ENCODE assay signal across 11 cellular contexts in genomic region chr17:38743556-38744171, GRCh38. TPM values are rescaled to one million over a fixed set of nuclear protein-coding genes. Genes with fewer than 3 reads are reported as not detected.
DNase-seq lines count a peak whose midpoint lies in the region; ATAC-seq and TF ChIP-seq lines count a peak whose summit lies in the region.
"Had no signal": no experiment of that assay in that cellular context is flagged by ENCODE, and none has a peak within 500 bp of the region (broad histone marks: within the 10 kb centered on the region; RNA-seq: fewer than 3 reads in every experiment).

No MANE protein-coding gene starts in this region.

- no peak for TF ChIP-seq POLR2A in transverse colon (IDR thresholded peaks at IDR 0.05)

- H3K4me3 ChIP-seq in heart right ventricle (no peak overlapping the region), iPS-18a (ENCODE audit: low read length) (peak overlapping the region; percentile 22), transverse colon (no peak overlapping the region), MG63 (no peak overlapping the region)
- H3K4me3 ChIP-seq: tibial artery had no signal

- TF ChIP-seq CTCF in heart right ventricle (IDR thresholded peaks at IDR 0.05): no peak
- TF ChIP-seq CTCF in transverse colon (IDR thresholded peaks at IDR 0.05): no peak

- peaks cover 12 to 73% (median 60%) of the 10 kb centered on the region in 9 donors for H3K4me1 ChIP-seq in heart right ventricle
- peaks cover 29% of the 10 kb centered on the region for H3K4me1 ChIP-seq in iPS-18a (ENCODE audit: control insufficient read depth, low read depth, low read length)
- peaks cover 34 to 77% (median 53%) of the 10 kb centered on the region in 4 donors for H3K4me1 ChIP-seq in transverse colon

- ATAC-seq in heart right ventricle (no peak), Right ventricle myocardium inferior (no peak)

- no peak for TF ChIP-seq EP300 in transverse colon (IDR thresholded peaks at IDR 0.05; ENCODE audit: low read depth)

- H3K36me3 ChIP-seq in heart right ventricle (peaks cover 0 to 15% (median 8%) of the 10 kb centered on the region in 9 donors), iPS-18a (ENCODE audit: control insufficient read depth, low read depth, low read length) (peaks cover 15% of the 10 kb centered on the region), transverse colon (no peaks in the 10 kb centered on the region), MG63 (peaks cover 31% of the 10 kb centered on the region)

- H3K9me3 ChIP-seq in heart right ventricle (no peaks in the 10 kb centered on the region), iPS-18a (ENCODE audit: control insufficient read depth, low read depth, low read length) (no peaks in the 10 kb centered on the region), transverse colon (no peaks in the 10 kb centered on the region), MG63 (no peaks in the 10 kb centered on the region)
- H3K9me3 ChIP-seq: tibial artery had no signal

- no peak for DNase-seq in heart right ventricle
- no peak for DNase-seq in Right ventricle myocardium inferior (ENCODE audit: missing footprints)
- peak; percentile 44 for DNase-seq in NCI-H345 treated with DMSO at 0.1 percent for 48 hours (lab: John Stamatoyannopoulos, UW; ENCODE audit: unreplicated experiment)
- no peak for DNase-seq in transverse colon
- no peak for DNase-seq in MG63
- no peak for DNase-seq in SIG-M5 (lab: John Stamatoyannopoulos, UW)
- no peak for DNase-seq in stimulated activated CD4-positive, alpha-beta T cell treated with anti-CD3 and anti-CD28 coated beads, Interleukin-2, amount 100 ng/mL, for 48 hours
- DNase-seq: activated CD8-positive, alpha-beta memory T cell treated with anti-CD3 and anti-CD28 coated beads, Interleukin-2, amount 50 U/mL, for 48 hours; tibial artery had no signal

- peak overlapping the region in 6 of 10 donors; percentile 10 to 88 (median 78) for H3K27ac ChIP-seq in heart right ventricle
- H3K27ac ChIP-seq in iPS-18a (ENCODE audit: low read length): no peak overlapping the region
- peak overlapping the region; percentile 83 to 95 (median 93) for H3K27ac ChIP-seq in transverse colon

- no peak overlapping the region for H3K9ac ChIP-seq in iPS-18a (ENCODE audit: low read length)

- WGBS in heart right ventricle, 2 donors: 73 to 77% methylated on average over 4 of the region's 4 CpGs
- WGBS in transverse colon (ENCODE audit: low coverage in 1 of 2), 2 donors: 26 to 65% methylated on average over 3 to 4 of the region's 4 CpGs

- in situ Hi-C loops in transverse colon (cut with MboI; ENCODE audit: low pct_ligation_motif_present in 1 of 4, low pct_unique_long_range_greater_than_20kb in 1 of 4, low sequenced_read_pairs in 3 of 4): no loop called here

- intact Hi-C loops in heart right ventricle (cut with DNase I) (loop anchor here in 1 of 10 donors (5.0 kb wide), 1 partner anchor 36 kb away; the partner anchor contains the start of gene MLLT6), Right ventricle myocardium inferior (cut with DNase I) (loop anchor here (5.0 to 10.0 kb wide), 2 partner anchors 186 to 411 kb away; partner anchors contain the start of gene PLXDC1), transverse colon (cut with DNase I; ENCODE audit: low total_unique reads) (no loop called here)

- H3K27me3 ChIP-seq in heart right ventricle (peaks cover 0 to 28% (median 0%) of the 10 kb centered on the region in 7 donors), iPS-18a (ENCODE audit: control insufficient read depth, insufficient read depth, low read length) (no peaks in the 10 kb centered on the region), transverse colon (no peaks in the 10 kb centered on the region), MG63 (no peaks in the 10 kb centered on the region)
- H3K27me3 ChIP-seq: tibial artery had no signal

RNA-seq across cellular contexts. Expression of gene PCGF2, which starts 4.5 kb away (rescaled TPM):
- total RNA-seq in heart right ventricle (10 to 100 TPM; 15.8 to 30.0 (median 22.8) TPM), Right ventricle myocardium inferior (24.4 TPM), transverse colon (10 to 100 TPM in 3 of 4 donors, 1 to 10 TPM in 1; 9.1 to 41.9 (median 12.2) TPM)
- 10 to 100 TPM; 23.8 to 51.6 TPM for polyA plus RNA-seq in heart right ventricle
- total RNA-seq in MG63 (2014; rRNA removed; shearing (Covaris generic); ENCODE audit: low replicate concordance): 3.3 and 3.4 TPM in 2 replicates
- total RNA-seq: B cell had no signal

RNA-seq across cellular contexts. Expression of gene PSMB3, which starts 8.9 kb away (rescaled TPM):
- 100 to 1,000 TPM; 148 to 220 (median 162) TPM for total RNA-seq in heart right ventricle
- polyA plus RNA-seq in heart right ventricle: 100 to 1,000 TPM; 359 to 379 TPM
- total RNA-seq in Right ventricle myocardium inferior: 175 TPM
- 100 to 1,000 TPM; 137 to 169 (median 159) TPM for total RNA-seq in transverse colon
- 494 and 524 TPM in 2 replicates for total RNA-seq in MG63 (2014; rRNA removed; shearing (Covaris generic); ENCODE audit: low replicate concordance)

RNA-seq across cellular contexts. Expression of gene CISD3, which starts 13.5 kb away (rescaled TPM):
- total RNA-seq in heart right ventricle (10 to 100 TPM; 58.1 to 84.1 (median 69.4) TPM), Right ventricle myocardium inferior (84.7 TPM), transverse colon (10 to 100 TPM; 11.2 to 35.0 (median 20.5) TPM)
- 10 to 100 TPM; 50.5 to 83.6 TPM for polyA plus RNA-seq in heart right ventricle
- 7.7 and 29.1 TPM in 2 replicates for total RNA-seq in MG63 (2014; rRNA removed; shearing (Covaris generic); ENCODE audit: low replicate concordance)

RNA-seq across cellular contexts. Expression of gene MLLT6, which starts 38.6 kb away (rescaled TPM):
- total RNA-seq in heart right ventricle (100 to 1,000 TPM in 1 of 10 donors, 10 to 100 TPM in 9; 56.3 to 100 (median 67.5) TPM), Right ventricle myocardium inferior (71.1 TPM), transverse colon (100 to 1,000 TPM in 2 of 4 donors, 10 to 100 TPM in 2; 68.7 to 272 (median 100) TPM)
- polyA plus RNA-seq in heart right ventricle: 100 to 1,000 TPM in 1 of 2 donors, 10 to 100 TPM in 1; 17.3 to 104 TPM
- 11.7 and 17.5 TPM in 2 replicates for total RNA-seq in MG63 (2014; rRNA removed; shearing (Covaris generic); ENCODE audit: low replicate concordance)

RNA-seq across cellular contexts. Expression of gene PIP4K2B, which starts 55.7 kb away (rescaled TPM):
- total RNA-seq in heart right ventricle: 10 to 100 TPM; 37.9 to 51.9 (median 47.5) TPM
- 10 to 100 TPM; 15.3 to 20.3 TPM for polyA plus RNA-seq in heart right ventricle
- total RNA-seq in Right ventricle myocardium inferior: 49.7 TPM
- 10 to 100 TPM; 15.3 to 63.5 (median 23.5) TPM for total RNA-seq in transverse colon
- total RNA-seq in MG63 (2014; rRNA removed; shearing (Covaris generic); ENCODE audit: low replicate concordance): 49.1 and 73.8 TPM in 2 replicates
